Comparison of ENCODE assay signal across 3 cellular contexts in the genomic region with DNA sequence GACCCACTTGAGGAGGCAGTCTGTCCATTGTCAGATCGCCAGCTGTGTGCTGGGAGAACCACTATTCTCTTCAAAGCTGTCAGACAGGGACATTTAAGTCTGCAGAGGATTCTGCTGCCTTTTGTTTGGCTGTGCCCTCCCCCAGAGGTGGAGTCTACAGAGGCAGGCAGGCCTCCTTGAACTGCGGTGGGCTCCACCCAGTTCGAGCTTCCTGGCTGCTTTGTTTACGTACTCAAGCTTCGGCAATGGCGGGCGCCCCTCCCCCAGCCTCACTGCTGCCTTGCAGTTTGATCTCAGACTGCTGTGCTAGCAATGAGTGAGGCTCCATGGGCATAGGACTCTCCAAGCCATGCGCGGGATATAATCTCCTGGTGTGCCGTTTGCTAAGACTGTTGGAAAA. TPM values are rescaled to one million over a fixed set of nuclear protein-coding genes. Genes with fewer than 3 reads are reported as not detected.
"Had no signal": no experiment of that assay in that cellular context is flagged by ENCODE, and none has a peak within 500 bp of the region (broad histone marks: within the 10 kb centered on the region; RNA-seq: fewer than 3 reads in every experiment).

No MANE protein-coding gene starts in this region.

RNA-seq across cellular contexts. Expression of a gene that starts 5.3 kb away (rescaled TPM):
- total RNA-seq: lung microvascular endothelial cell, pulmonary artery endothelial cell had no signal
- polyA plus RNA-seq: endothelial cell of umbilical vein had no signal
